ENCODE assay signal across 7 cellular contexts in the genomic region with DNA sequence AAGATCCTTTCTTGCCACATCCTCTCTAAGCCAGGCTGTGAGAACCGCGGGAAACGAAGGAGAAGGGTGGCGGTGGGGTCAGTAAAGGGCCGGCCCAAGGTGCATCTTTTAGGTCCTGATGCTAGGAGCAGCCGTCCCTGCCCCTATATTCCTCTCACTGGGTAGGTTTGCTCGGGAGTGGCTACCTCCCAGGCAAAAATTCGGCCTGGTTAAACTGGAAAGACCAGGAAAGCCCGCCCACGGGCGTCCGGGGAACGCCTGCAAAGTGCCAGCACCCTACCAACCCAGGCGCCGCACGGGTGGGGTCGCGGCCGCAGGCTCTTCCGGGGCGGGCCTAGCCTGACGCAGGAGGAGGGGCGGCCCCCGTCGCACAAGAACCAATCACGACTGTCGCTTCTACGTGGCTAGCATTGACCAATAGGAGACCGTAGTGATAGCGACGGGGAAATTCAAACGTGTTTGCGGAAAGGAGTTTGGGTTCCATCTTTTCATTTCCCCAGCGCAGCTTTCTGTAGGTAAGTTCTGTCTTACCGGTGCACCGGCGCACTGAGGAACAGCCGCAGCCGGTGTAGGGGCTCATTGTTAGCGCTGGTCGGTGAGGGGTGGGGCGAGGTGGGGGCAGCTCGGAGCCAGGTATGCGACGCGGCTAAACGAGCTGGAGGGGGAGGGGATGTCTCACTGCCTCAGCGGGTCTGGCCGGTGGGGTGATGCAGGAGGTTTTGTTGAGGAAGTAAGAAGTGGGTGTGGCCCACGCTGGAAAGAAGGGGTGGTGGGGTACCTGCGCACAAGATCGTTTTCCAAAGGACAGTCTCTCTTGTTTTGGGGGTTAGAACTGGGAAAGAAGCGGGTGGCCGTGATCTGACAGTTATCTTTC. TPM values are rescaled to one million over a fixed set of nuclear protein-coding genes. Genes with fewer than 3 reads are reported as not detected.
DNase-seq lines count a peak whose midpoint lies in the region; ATAC-seq, FAIRE-seq and TF ChIP-seq lines count a peak whose summit lies in the region.

TTK (plus strand) TSS at position 451 of the 874 bp plus-strand sequence. CDS start 1,195 bp downstream, outside the sequence.

- no peaks in the 10 kb centered on the region for H3K9me3 ChIP-seq in hepatocyte (ENCODE audit: low read depth)

- H3K4me3 ChIP-seq in hepatocyte: peak within 1 kb of the TSS; percentile 64

- no peaks in the 10 kb centered on the region for H4K20me1 ChIP-seq in hepatocyte (ENCODE audit: insufficient read depth, poor library complexity, severe bottlenecking)

- peak; percentile 99 for FAIRE-seq in GM18507 (lab: Jason Lieb, UNC)

- peaks cover 6% of the 10 kb centered on the region for H3K4me1 ChIP-seq in hepatocyte (ENCODE audit: insufficient read depth)

- peak within 1 kb of the TSS; percentile 88 for H3K4me2 ChIP-seq in hepatocyte

- H3K27ac ChIP-seq in hepatocyte: peak within 1 kb of the TSS; percentile 85

- TF ChIP-seq CTCF in hepatocyte (IDR thresholded peaks at IDR 0.05; ENCODE audit: poor library complexity): no peak

- H3K79me2 ChIP-seq in hepatocyte: peaks cover 19% of the 10 kb centered on the region

- peak within 1 kb of the TSS; percentile 95 for H2AFZ ChIP-seq in hepatocyte

- H3K27me3 ChIP-seq in hepatocyte: no peaks in the 10 kb centered on the region

- no peaks in the 10 kb centered on the region for H3K36me3 ChIP-seq in hepatocyte (replicated peaks; ENCODE audit: insufficient read depth, low read depth)

- 1% methylated on average over 54 of the region's 54 CpGs for WGBS in hepatocyte (ENCODE audit: low lambda C conversion rate, missing lambda C conversion rate)

- DNase-seq in GM18507 (ENCODE audit: extremely low spot score, insufficient read length, low read depth): peak; percentile 81
- DNase-seq in NCI-H2029 treated with DMSO at 0.1 percent for 48 hours (lab: John Stamatoyannopoulos, UW): peak; percentile 92
- peak; percentile 85 for DNase-seq in T-helper 9 cell
- peak; percentile 98 for DNase-seq in astrocyte of the hippocampus (ENCODE audit: low read depth, low spot score)
- peak; percentile 96 for DNase-seq in hepatocyte (ENCODE audit: low spot score)
- DNase-seq in renal cortical epithelial cell (ENCODE audit: low read depth): peak; percentile 93

- H3K9me2 ChIP-seq in hepatocyte (replicated peaks; ENCODE audit: insufficient read depth): no peaks in the 10 kb centered on the region

- peak; percentile 100 for ATAC-seq in HG02981 (IDR thresholded peaks at IDR 0.05; ENCODE audit: unreplicated experiment)

RNA-seq across cellular contexts. Expression of gene TTK, which starts in this region (rescaled TPM):
- total RNA-seq in hepatocyte: 10.2 and 10.7 TPM in 2 replicates
- polyA plus RNA-seq in hepatocyte: 3.1 and 4.0 TPM in 2 replicates
- total RNA-seq in renal cortical epithelial cell: 1.4 and 14.6 TPM in 2 replicates

Comparison
In these comparisons a context has a peak if more than half of its experiments do, and no peak if none do; other contexts are left out.
1. Peak in every context shown above with its lines: DNase-seq, ATAC-seq, H3K4me3 ChIP-seq and H3K27ac ChIP-seq.